Comparison of ENCODE assay signal across 8 cellular contexts in genomic region chr3:61560452-61561373, GRCh38. TPM values are rescaled to one million over a fixed set of nuclear protein-coding genes. Genes with fewer than 3 reads are reported as not detected.
A peak's percentile ranks its signal among the peaks of the same experiment; 100 is the strongest.
DNase-seq lines count a peak whose midpoint lies in the region; ATAC-seq and TF ChIP-seq lines count a peak whose summit lies in the region.

No MANE protein-coding gene starts in this region.

- no peaks in the 10 kb centered on the region for H3K9me3 ChIP-seq in right lobe of liver
- peaks cover 0 to 3% of the 10 kb centered on the region in 2 donors for H3K9me3 ChIP-seq in stomach smooth muscle (ENCODE audit: control insufficient read depth in 2 of 2, low read length in 2 of 2)

- TF ChIP-seq CTCF in Calu3 (IDR thresholded peaks at IDR 0.05; ENCODE audit: unreplicated experiment) (no peak), dorsolateral prefrontal cortex (IDR thresholded peaks at IDR 0.05 in 54 of 56, conservative IDR thresholded peaks at IDR 0.05 in 2 of 56; ENCODE audit: low read depth in 1 of 56, partially characterized antibody in 56 of 56) (peak in 4 of 56 donors; percentile 10 to 24 (median 16)), right lobe of liver (IDR thresholded peaks at IDR 0.05) (peak in 2 of 4 donors; percentile 4 to 25)

- H3K4me1 ChIP-seq in right lobe of liver, result peaks cover 0 to 20% (median 8%) of the 10 kb centered on the region in 4 donors
- H3K4me1 ChIP-seq in stomach smooth muscle (ENCODE audit: control insufficient read depth, insufficient read depth, low read length), result peaks cover 16% of the 10 kb centered on the region

- H3K27me3 ChIP-seq in dorsolateral prefrontal cortex, result peaks cover 0 to 23% (median 0%) of the 10 kb centered on the region in 45 donors
- H3K27me3 ChIP-seq in right lobe of liver, result no peaks in the 10 kb centered on the region
- H3K27me3 ChIP-seq in stomach smooth muscle (ENCODE audit: control insufficient read depth in 1 of 2, insufficient read depth in 2 of 2, low read length in 2 of 2), result no peaks in the 10 kb centered on the region

- no peaks in the 10 kb centered on the region for H3K36me3 ChIP-seq in right lobe of liver
- no peaks in the 10 kb centered on the region for H3K36me3 ChIP-seq in stomach smooth muscle (ENCODE audit: control insufficient read depth in 2 of 2, insufficient read depth in 2 of 2, low read length in 2 of 2)

- H3K27ac Mint-ChIP-seq in Calu3 (ENCODE audit: unreplicated experiment), result no peak overlapping the region

- under 1% methylated on average over 38 of the region's 66 CpGs for WGBS in right lobe of liver (ENCODE audit: insufficient coverage, low coverage, low lambda C conversion rate, missing lambda C conversion rate)

- H3K9ac ChIP-seq in stomach smooth muscle (ENCODE audit: low read length in 2 of 2), result peak overlapping the region; percentile 77 to 82

- CTCF ChIA-PET in Calu3 (lab: Charles Lee), result interaction anchor here (0.6 kb wide), 1 partner anchor 600 kb away, joined by 6 read pairs; no protein-coding TSS in a partner anchor

- peak overlapping the region in 58 of 59 donors; percentile 58 to 96 (median 91) for H3K27ac ChIP-seq in dorsolateral prefrontal cortex
- H3K27ac ChIP-seq in right lobe of liver, result peak overlapping the region; percentile 77 to 92 (median 90)
- H3K27ac ChIP-seq in stomach smooth muscle (ENCODE audit: low read length), result peak overlapping the region; percentile 91

- in situ Hi-C loops in KBM-7 (cut with MboI; ENCODE audit: low pct_unique_long_range_greater_than_20kb, low sequenced_read_pairs), result no loop called here
- in situ Hi-C loops in SK-MEL-5 (cut with HindIII; ENCODE audit: low pct_unique_long_range_greater_than_20kb, low sequenced_read_pairs), result no loop called here

- H3K9me3 Mint-ChIP-seq in Calu3 (ENCODE audit: low read depth, unreplicated experiment), result no peaks in the 10 kb centered on the region

- H3K4me3 Mint-ChIP-seq in Calu3 (ENCODE audit: low read depth, unreplicated experiment), result peak overlapping the region; percentile 79

- H3K4me3 ChIP-seq in dorsolateral prefrontal cortex, result peak overlapping the region; percentile 55 to 88 (median 74)
- H3K4me3 ChIP-seq in right lobe of liver, result peak overlapping the region; percentile 70 to 88 (median 86)
- peak overlapping the region; percentile 89 to 90 for H3K4me3 ChIP-seq in stomach smooth muscle (ENCODE audit: low read length in 2 of 2)

- H3K4me1 Mint-ChIP-seq in Calu3 (ENCODE audit: low read depth, unreplicated experiment), result no peaks in the 10 kb centered on the region

- peaks cover 20% of the 10 kb centered on the region for H3K36me3 Mint-ChIP-seq in Calu3 (ENCODE audit: insufficient read depth, unreplicated experiment)

- BruUV-seq in Calu3 (replicated peaks; lab: Mats Ljungman, UMichigan), result no TSS peak

- DNase-seq in Calu3 (peak; percentile 36), KBM-7 (peak; percentile 89), SK-MEL-5 (ENCODE audit: low read depth, low spot score) (peak; percentile 74), dorsolateral prefrontal cortex (peak in 8 of 10 donors; percentile 40 to 71 (median 66)), right lobe of liver (peak; percentile 82 to 91 (median 89))

- intact Hi-C loops in Calu3 (cut with micrococcal nuclease; ENCODE audit: unreplicated experiment), result no loop called here
- intact Hi-C loops in dorsolateral prefrontal cortex (cut with DNase I), result loop anchor here (5.0 to 10.0 kb wide), 4 partner anchors 284 to 627 kb away; no protein-coding TSS in a partner anchor
- intact Hi-C loops in right lobe of liver (cut with DNase I), result loop anchor here in 1 of 2 donors (5.0 kb wide), 1 partner anchor 627 kb away; no protein-coding TSS in a partner anchor

- TF ChIP-seq POLR2A in right lobe of liver (IDR thresholded peaks at IDR 0.05), result peak; percentile 57

- H3K27me3 Mint-ChIP-seq in Calu3 (ENCODE audit: unreplicated experiment), result peaks cover 58% of the 10 kb centered on the region

- peak; percentile 40 for ATAC-seq in GM19463 (IDR thresholded peaks at IDR 0.05; ENCODE audit: unreplicated experiment)
- ATAC-seq in right lobe of liver, result peak; percentile 62 to 73 (median 67)
- ATAC-seq in activated CD4-positive, CD25-positive, alpha-beta regulatory T cell treated with anti-CD3 and anti-CD28 coated beads, Interleukin-2, amount 50 U/mL, for 24 hours, result no peak

RNA-seq across cellular contexts. Expression of gene PTPRG, which starts 0.7 kb away (rescaled TPM):
- total RNA-seq in Calu3 (2022), result 0.35 and 1.1 TPM in 2 replicates
- 35.3 and 36.7 TPM in 2 replicates for total RNA-seq in SK-MEL-5 (2014; rRNA removed; shearing (Covaris generic))
- 32.2 and 48.9 TPM in 2 replicates for polyA plus RNA-seq in SK-MEL-5 (2015; cell fraction: cytosol; rRNA removed)
- 14.7 and 15.2 TPM in 2 replicates for polyA plus RNA-seq in SK-MEL-5 (2015; cell fraction: nucleus; rRNA removed)
- 10 to 100 TPM; 29.5 to 75.2 (median 50.6) TPM for total RNA-seq in dorsolateral prefrontal cortex
- 10 to 100 TPM; 11.7 to 27.8 (median 14.7) TPM for total RNA-seq in right lobe of liver

Comparison
In these comparisons a context has a peak if more than half of its experiments do, and no peak if none do; other contexts are left out.
1. DNase-seq: peak in every context shown above with its lines; median percentile 89 in KBM-7; 89 in right lobe of liver; 74 in SK-MEL-5; 66 in dorsolateral prefrontal cortex; 36 in Calu3.
2. ATAC-seq: peak in GM19463 (single experiment) and right lobe of liver (4 of 4); none in activated CD4-positive, CD25-positive, alpha-beta regulatory T cell treated with anti-CD3 and anti-CD28 coated beads, Interleukin-2, amount 50 U/mL, for 24 hours (0 of 2).
3. Peak in every context shown above with its lines, with median percentiles within 50 percentile points of each other: H3K27ac ChIP-seq and H3K4me3 ChIP-seq.